ENCODE assay signal across 8 cellular contexts in genomic region chr7:131546583-131547111, GRCh38. TPM values are rescaled to one million over a fixed set of nuclear protein-coding genes. Genes with fewer than 3 reads are reported as not detected.
A peak's percentile ranks its signal among the peaks of the same experiment; 100 is the strongest.
DNase-seq lines count a peak whose midpoint lies in the region; ATAC-seq, FAIRE-seq and TF ChIP-seq lines count a peak whose summit lies in the region.

No MANE protein-coding gene starts in this region.

- H3K36me3 ChIP-seq in GM23248 (ENCODE audit: low read depth) (peaks cover 5% of the 10 kb centered on the region; the same call in 1 of the 2 replicates), neuronal stem cell (replicated peaks in 1 of 2; ENCODE audit: control insufficient read depth in 2 of 2, insufficient read depth in 2 of 2, low read length in 2 of 2) (peaks cover 5 to 57% of the 10 kb centered on the region in 2 donors)

- H3K79me2 ChIP-seq in GM23248 (ENCODE audit: insufficient read depth), result peaks cover 100% of the 10 kb centered on the region

- H3K18ac ChIP-seq in neuronal stem cell (ENCODE audit: low read length), result peak overlapping the region; percentile 50

- POLR2A ChIA-PET in T-cell (lab: Charles Lee), result interaction anchor here in 1 of 2 donors (0.6 kb wide), 1 partner anchor 26 kb away, joined by 7 read pairs; no protein-coding TSS in a partner anchor

- H4K91ac ChIP-seq in neuronal stem cell (ENCODE audit: low read depth, low read length, poor library complexity), result no peak overlapping the region

- H2AFZ ChIP-seq in GM23248, result no peak overlapping the region
- H2AFZ ChIP-seq in neuronal stem cell (ENCODE audit: low read length), result no peak overlapping the region

- no peak overlapping the region for H2BK12ac ChIP-seq in neuronal stem cell (ENCODE audit: low read length)

- H3K79me1 ChIP-seq in neuronal stem cell (ENCODE audit: low read depth, low read length), result no peaks in the 10 kb centered on the region

- FAIRE-seq in frontal cortex (lab: Jason Lieb, UNC), result no peak

- H3K27ac Mint-ChIP-seq in T-cell, result no peak overlapping the region

- H3K4me1 ChIP-seq in GM23248 (ENCODE audit: insufficient read depth), result peaks cover 25% of the 10 kb centered on the region
- peaks cover 6 to 18% of the 10 kb centered on the region in 2 donors for H3K4me1 ChIP-seq in neuronal stem cell (ENCODE audit: control insufficient read depth in 2 of 2, insufficient read depth in 1 of 2, low read depth in 1 of 2, low read length in 2 of 2)

- H3F3A ChIP-seq in GM23248 (ENCODE audit: insufficient read depth), result peaks cover 17% of the 10 kb centered on the region

- no peak overlapping the region for H3K23ac ChIP-seq in neuronal stem cell (ENCODE audit: low read depth, low read length, poor library complexity)

- H3K9me3 ChIP-seq in GM23248 (ENCODE audit: low read depth), result no peaks in the 10 kb centered on the region
- H3K9me3 ChIP-seq in neuronal stem cell (replicated peaks in 1 of 2; ENCODE audit: control insufficient read depth in 2 of 2, insufficient read depth in 1 of 2, low read depth in 1 of 2, low read length in 2 of 2), result peaks cover 3 to 10% of the 10 kb centered on the region in 2 donors

- in situ Hi-C loops in GM23248 (cut with MboI), result no loop called here

- no peak overlapping the region for H2AK5ac ChIP-seq in neuronal stem cell (ENCODE audit: low read depth, low read length)

- no peak overlapping the region for H2BK15ac ChIP-seq in neuronal stem cell (ENCODE audit: low read length)

- no peak overlapping the region for H3K4me3 Mint-ChIP-seq in T-cell

- H3K4me1 Mint-ChIP-seq in T-cell, result peaks cover 0 to 10% (median 4%) of the 10 kb centered on the region in 3 donors

- H3K9me2 ChIP-seq in GM23248 (ENCODE audit: insufficient read depth), result no peaks in the 10 kb centered on the region

- no peak overlapping the region for H3K4me3 ChIP-seq in GM23248
- H3K4me3 ChIP-seq in neuronal stem cell (ENCODE audit: low read length in 2 of 2), result no peak overlapping the region

- H3K27ac ChIP-seq in GM23248, result no peak overlapping the region
- no peak overlapping the region for H3K27ac ChIP-seq in neuronal stem cell (replicated peaks; ENCODE audit: low read length)

- no peak overlapping the region for H2BK120ac ChIP-seq in neuronal stem cell (ENCODE audit: low read depth, low read length)

- H3K36me3 Mint-ChIP-seq in T-cell, result no peaks in the 10 kb centered on the region

- H4K8ac ChIP-seq in neuronal stem cell (ENCODE audit: low read depth, low read length), result no peak overlapping the region

- no peaks in the 10 kb centered on the region for H4K20me1 ChIP-seq in GM23248 (ENCODE audit: insufficient read depth)

- H3K4me2 ChIP-seq in GM23248 (ENCODE audit: unreplicated experiment) (no peak overlapping the region), neuronal stem cell (ENCODE audit: insufficient read depth, low read length, poor library complexity, severe bottlenecking) (no peak overlapping the region)

- CTCF ChIA-PET in T-cell (lab: Charles Lee), result interaction anchor here (0.6 to 1.2 kb wide), 12 partner anchors 9 to 1708 kb away, joined by 3 to 7 read pairs (median 4); no protein-coding TSS in a partner anchor

- DNase-seq in AG09319 (ENCODE audit: extremely low read depth, low read depth), result no peak
- peak; percentile 53 for DNase-seq in GM23248
- peak in 29 of 34 experiments; percentile 7 to 45 (median 28) for DNase-seq in T-cell
- peak; percentile 82 for DNase-seq in ecto neural progenitor cell (ENCODE audit: low spot score)
- peak; percentile 46 for DNase-seq in neuronal stem cell (ENCODE audit: low spot score)
- DNase-seq in frontal cortex (ENCODE audit: low spot score in 2 of 2), result no peak
- DNase-seq in GM03348 (ENCODE audit: low spot score), result no peak

- no peak overlapping the region for H2BK5ac ChIP-seq in neuronal stem cell (ENCODE audit: low read length)

- no peak overlapping the region for H3K4ac ChIP-seq in neuronal stem cell (ENCODE audit: low read length)

- no peaks in the 10 kb centered on the region for H3K9me3 Mint-ChIP-seq in T-cell

- peaks cover 0 to 5% of the 10 kb centered on the region in 2 donors for H3K27me3 Mint-ChIP-seq in T-cell

- peak; percentile 51 for TF ChIP-seq CTCF in AG09319 (IDR thresholded peaks at IDR 0.05; ENCODE audit: low read depth, low read length)

- ATAC-seq in T-cell (replicated peaks in 1 of 4), result no peak
- ATAC-seq in GM21423 (IDR thresholded peaks at IDR 0.05; ENCODE audit: unreplicated experiment), result no peak

- H3K27me3 ChIP-seq in GM23248 (replicated peaks; ENCODE audit: insufficient read depth) (no peaks in the 10 kb centered on the region), neuronal stem cell (ENCODE audit: control insufficient read depth in 3 of 3, insufficient read depth in 3 of 3, low read depth in 1 of 3, low read length in 3 of 3) (no peaks in the 10 kb centered on the region)

- no peak overlapping the region for H3K14ac ChIP-seq in neuronal stem cell (ENCODE audit: low read length)

- WGBS in GM23248 (ENCODE audit: low coverage in 1 of 2, low lambda C conversion rate in 2 of 2, missing lambda C conversion rate in 2 of 2), 2 experiments, result 93 to 94% methylated on average over 12 of the region's 12 CpGs
- no CpG with 5 or more reads among the region's 12 CpGs for WGBS in neuronal stem cell (ENCODE audit: extremely low coverage in 2 of 2, insufficient read length in 2 of 2, insufficient replicate concordance in 1 of 2), 2 donors

- no peak overlapping the region for H3K9ac ChIP-seq in GM23248
- no peak overlapping the region for H3K9ac ChIP-seq in neuronal stem cell (ENCODE audit: low read depth, low read length, poor library complexity)

RNA-seq across cellular contexts. Expression of gene PODXL, which starts 9.8 kb away (rescaled TPM):
- 42.7 and 50.1 TPM in 2 replicates for total RNA-seq in GM23248 (2014; rRNA removed; shearing (Covaris generic))
- polyA plus RNA-seq in GM23248 (2016; fragmentation: Nextera tagmentation; extraction: Ambion mirVana), result 32.8 and 33.6 TPM in 2 replicates
- total RNA-seq in T-cell (1 to 10 TPM in 3 of 5 donors, under 1 TPM in 2; 0.63 to 2.6 (median 1.5) TPM), frontal cortex (9.4 TPM)
- polyA plus RNA-seq in neuronal stem cell (2013, experiment 1 of 2), result 42.1 TPM
- 42.8 TPM for polyA plus RNA-seq in neuronal stem cell (2013, experiment 2 of 2)

Comparison
In these comparisons a context has a peak if more than half of its experiments do, and no peak if none do; other contexts are left out.
1. DNase-seq: peak in GM23248 (single experiment), T-cell (29 of 34), ecto neural progenitor cell (single experiment) and neuronal stem cell (single experiment); none in AG09319 (single experiment), frontal cortex (0 of 2) and GM03348 (single experiment).